22 cellular contexts compared by ENCODE assay signal in the genomic region with DNA sequence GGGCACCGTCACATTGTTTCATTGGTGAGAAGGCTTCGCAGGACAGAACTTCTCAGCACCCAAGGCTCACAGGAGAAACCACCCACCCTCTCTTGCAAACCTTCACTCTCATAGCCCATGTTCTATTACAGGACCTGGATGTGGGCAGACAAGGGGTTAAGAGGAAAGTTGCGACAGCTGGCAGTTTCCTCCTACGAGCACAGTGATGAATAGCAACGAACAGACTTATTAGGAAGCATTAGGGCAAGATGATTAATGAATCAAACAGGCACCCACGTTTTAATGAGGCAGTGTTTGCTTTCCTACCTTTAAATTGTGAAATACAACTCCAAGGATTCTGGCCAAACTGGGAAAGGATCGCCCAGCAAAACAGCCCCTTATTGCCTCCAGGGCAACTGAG.
DNase-seq lines count a peak whose midpoint lies in the region; ATAC-seq and TF ChIP-seq lines count a peak whose summit lies in the region.
"Had no signal": no experiment of that assay in that cellular context is flagged by ENCODE, and none has a peak within 500 bp of the region (broad histone marks: within the 10 kb centered on the region; RNA-seq: fewer than 3 reads in every experiment).

No MANE protein-coding gene starts in this region.

- ATAC-seq in left lung (no peak), HG02678 (IDR thresholded peaks at IDR 0.05; ENCODE audit: unreplicated experiment) (no peak)
- ATAC-seq: K562 had no signal

- no peak for TF ChIP-seq CTCF in left lung (IDR thresholded peaks at IDR 0.05)

- no peak overlapping the region for H3K9ac ChIP-seq in BLaER1 treated with 17β-estradiol and CSF1 and Interleukin-3, amounts not matched to agents 10 nM and 100 nM

- H3K36me3 ChIP-seq in BLaER1 treated with 17β-estradiol and CSF1 and Interleukin-3, amounts not matched to agents 10 nM and 100 nM = no peaks in the 10 kb centered on the region
- no peaks in the 10 kb centered on the region for H3K36me3 ChIP-seq in left lung
- H3K36me3 ChIP-seq: Peyer's patch had no signal

- no peak overlapping the region for H3K4me3 ChIP-seq in BLaER1 treated with 17β-estradiol and CSF1 and Interleukin-3, amounts not matched to agents 10 nM and 100 nM
- no peak overlapping the region for H3K4me3 ChIP-seq in left lung
- H3K4me3 ChIP-seq: K562, Peyer's patch, SK-N-MC had no signal

- DNase-seq in DMS 273 treated with DMSO at 0.1 percent for 48 hours (lab: John Stamatoyannopoulos, UW) (peak; percentile 45), NCI-H524 treated with DMSO at 0.1 percent for 48 hours (lab: John Stamatoyannopoulos, UW) (peak; percentile 48), left kidney (ENCODE audit: low read depth, low spot score) (peak; percentile 54), left lung (no peak), SKM-1 (lab: John Stamatoyannopoulos, UW; ENCODE audit: unreplicated experiment) (no peak), NCI-H2227 treated with DMSO at 0.1 percent for 48 hours (lab: John Stamatoyannopoulos, UW) (no peak)
- DNase-seq: CD8-positive, alpha-beta memory T cell; DMS153; DND-41; HCEC 1CT; Kasumi-1; NCI-H187 treated with DMSO at 0.1 percent for 48 hours; NCI-H226; NCI-H510A; OCI-M1; Peyer's patch; SIG-M5; SW 1271 had no signal

- H3K4me2 ChIP-seq in BLaER1 treated with 17β-estradiol and CSF1 and Interleukin-3, amounts not matched to agents 10 nM and 100 nM = peak overlapping the region in 7 of 11 experiments; percentile 1 to 38 (median 11); a peak in 10 of 22 replicates

- H3K4me1 ChIP-seq in BLaER1 treated with 17β-estradiol and CSF1 and Interleukin-3, amounts not matched to agents 10 nM and 100 nM = peaks cover 0 to 10% (median 7%) of the 10 kb centered on the region in 10 experiments; a peak in 8 of 20 replicates
- no peaks in the 10 kb centered on the region for H3K4me1 ChIP-seq in left lung
- H3K4me1 ChIP-seq: Peyer's patch had no signal

- intact Hi-C loops in left lung (cut with DNase I) = no loop called here

- H3K27ac ChIP-seq in BLaER1 treated with 17β-estradiol and CSF1 and Interleukin-3, amounts not matched to agents 10 nM and 100 nM = no peak overlapping the region
- H3K27ac ChIP-seq in left lung = no peak overlapping the region
- H3K27ac ChIP-seq: Peyer's patch, SK-N-MC had no signal

- no peaks in the 10 kb centered on the region for H4K20me1 ChIP-seq in BLaER1 treated with 17β-estradiol and CSF1 and Interleukin-3, amounts not matched to agents 10 nM and 100 nM

- no peaks in the 10 kb centered on the region for H3K27me3 ChIP-seq in BLaER1 treated with 17β-estradiol and CSF1 and Interleukin-3, amounts not matched to agents 10 nM and 100 nM
- peaks cover 0 to 9% of the 10 kb centered on the region in 2 donors for H3K27me3 ChIP-seq in left lung
- H3K27me3 ChIP-seq: Peyer's patch had no signal

- H3K9me3 ChIP-seq in BLaER1 treated with 17β-estradiol and CSF1 and Interleukin-3, amounts not matched to agents 10 nM and 100 nM (replicated peaks in 1 of 11) = peaks cover 8 to 19% (median 12%) of the 10 kb centered on the region in 11 experiments
- peaks cover 0 to 8% of the 10 kb centered on the region in 2 donors for H3K9me3 ChIP-seq in left lung

Comparison
In these comparisons a context has a peak if more than half of its experiments do, and no peak if none do; other contexts are left out.
1. DNase-seq: peak in DMS 273 treated with DMSO at 0.1 percent for 48 hours (single experiment), NCI-H524 treated with DMSO at 0.1 percent for 48 hours (single experiment) and left kidney (single experiment); none in left lung (0 of 2), SKM-1 (single experiment) and NCI-H2227 treated with DMSO at 0.1 percent for 48 hours (single experiment).